19 cellular contexts compared by ENCODE assay signal in genomic region chr12:77963576-77964178, GRCh38.
"Had no signal": no experiment of that assay in that cellular context is flagged by ENCODE, and none has a peak within 500 bp of the region (broad histone marks: within the 10 kb centered on the region; RNA-seq: fewer than 3 reads in every experiment).

No MANE protein-coding gene starts in this region.

- H3K36me3 Mint-ChIP-seq: naive thymus-derived CD4-positive, alpha-beta T cell had no signal

- DNase-seq: dermis blood vessel endothelial cell; dorsolateral prefrontal cortex; effector CD4-positive, alpha-beta T cell; effector memory CD4-positive, alpha-beta T cell; foreskin keratinocyte; glutamatergic neuron; head of caudate nucleus; heart right ventricle; hippocampal formation; left cardiac atrium; left lung; left ventricle myocardium superior; lower lobe of right lung; mesenchymal stem cell; midbrain; naive thymus-derived CD4-positive, alpha-beta T cell had no signal

- H3K9me3 ChIP-seq: esophagus muscularis mucosa, gastroesophageal sphincter, heart right ventricle, left lung, lower lobe of right lung had no signal

- H3K27me3 Mint-ChIP-seq: naive thymus-derived CD4-positive, alpha-beta T cell had no signal

- ATAC-seq: foreskin keratinocyte; gastroesophageal sphincter; heart right ventricle; left cardiac atrium; left lung; left ventricle myocardium superior; lower lobe of right lung; naive thymus-derived CD4-positive, alpha-beta T cell had no signal

- H3K27me3 ChIP-seq: dorsolateral prefrontal cortex, esophagus muscularis mucosa, foreskin keratinocyte, gastroesophageal sphincter, heart right ventricle, left lung had no signal

- H3K4me3 ChIP-seq: coronary artery, dorsolateral prefrontal cortex, esophagus muscularis mucosa, gastroesophageal sphincter, heart right ventricle, left lung, lower lobe of right lung had no signal

- H3K36me3 ChIP-seq: esophagus muscularis mucosa, gastroesophageal sphincter, heart right ventricle, left lung, lower lobe of right lung had no signal

- H3K4me1 Mint-ChIP-seq: naive thymus-derived CD4-positive, alpha-beta T cell had no signal

- H3K27ac Mint-ChIP-seq: naive thymus-derived CD4-positive, alpha-beta T cell had no signal

- H3K27ac ChIP-seq: coronary artery, esophagus muscularis mucosa, foreskin keratinocyte, gastroesophageal sphincter, heart right ventricle, left lung, lower lobe of right lung had no signal

- H3K4me1 ChIP-seq: esophagus muscularis mucosa, foreskin keratinocyte, gastroesophageal sphincter, heart right ventricle, left lung, lower lobe of right lung had no signal

- H3K4me3 Mint-ChIP-seq: naive thymus-derived CD4-positive, alpha-beta T cell had no signal
